ENCODE assay signal across 25 cellular contexts in genomic region chr5:7827602-7828001, GRCh38. TPM values are rescaled to one million over a fixed set of nuclear protein-coding genes. Genes with fewer than 3 reads are reported as not detected.
A peak's percentile ranks its signal among the peaks of the same experiment; 100 is the strongest.
DNase-seq lines count a peak whose midpoint lies in the region; ATAC-seq, FAIRE-seq and TF ChIP-seq lines count a peak whose summit lies in the region.
"Had no signal": no experiment of that assay in that cellular context is flagged by ENCODE, and none has a peak within 500 bp of the region (broad histone marks: within the 10 kb centered on the region; RNA-seq: fewer than 3 reads in every experiment).

No MANE protein-coding gene starts in this region.

- TF ChIP-seq POLR2A in H54 (IDR thresholded peaks at IDR 0.05; ENCODE audit: low read depth, low read length), result no peak

- no peak for FAIRE-seq in H54 (lab: Jason Lieb, UNC)
- FAIRE-seq: endometrium had no signal

- H3K4me3 ChIP-seq in epithelial cell of proximal tubule (ENCODE audit: low read depth, low read length), result no peak overlapping the region
- H3K4me3 ChIP-seq: ascending aorta, lung, SK-N-MC, upper lobe of right lung had no signal

- DNase-seq in G401 (ENCODE audit: low spot score) (peak; percentile 13), epithelial cell of proximal tubule (ENCODE audit: low read depth) (no peak), superior temporal gyrus (ENCODE audit: extremely low spot score) (peak; percentile 65), H54 (ENCODE audit: insufficient read length, low spot score) (no peak), NCI-H345 treated with DMSO at 0.1 percent for 48 hours (lab: John Stamatoyannopoulos, UW; ENCODE audit: unreplicated experiment) (no peak)
- DNase-seq in activated T-cell treated with anti-CD3 and anti-CD28 coated beads, Interleukin-2, amount 50 U/mL, for 48 hours, result no peak
- DNase-seq: activated CD4-positive, CD25-positive, alpha-beta regulatory T cell; activated CD8-positive, alpha-beta T cell treated with anti-CD3 and anti-CD28 coated beads for 36 hours; activated naive CD4-positive, alpha-beta T cell treated with anti-CD3 and anti-CD28 coated beads, Interleukin-2, amount 50 U/mL, for 16 hours; activated T-cell treated with anti-CD3 and anti-CD28 coated beads, Interleukin-2, amount 50 U/mL, for 4 hours; cortex of kidney; foreskin melanocyte; islet precursor cell; NCI-H1694 treated with DMSO at 0.1 percent for 48 hours; NCI-H2227 treated with DMSO at 0.1 percent for 48 hours had no signal

- ATAC-seq in SK-N-SH treated with all-trans-retinoic acid at 6 μM for 48 hours (peak; percentile 80), HG03439 (IDR thresholded peaks at IDR 0.05; ENCODE audit: unreplicated experiment) (no peak)
- ATAC-seq: activated CD8-positive, alpha-beta T cell treated with anti-CD3 and anti-CD28 coated beads for 36 hours; activated T-cell treated with anti-CD3 and anti-CD28 coated beads, Interleukin-2, amount 50 U/mL, for 4 hours; Panc1 had no signal

- in situ Hi-C loops in G401 (cut with HindIII; ENCODE audit: low sequenced_read_pairs), result no loop called here

- peak; percentile 20 for TF ChIP-seq CTCF in epithelial cell of proximal tubule (conservative IDR thresholded peaks at IDR 0.05; ENCODE audit: low read depth, low read length)

TF ChIP-seq in SK-N-SH treated with all-trans-retinoic acid at 6 μM for 48 hours, 23 proteins besides CTCF, POLR2A, EP300 and RAD21:
- TF ChIP-seq RARB (CRISPR knock-in tag; IDR thresholded peaks at IDR 0.05), result no peak

RNA-seq across cellular contexts. Expression of gene CFAP90, which starts 23.3 kb away (rescaled TPM):
- total RNA-seq in G401 (2014; rRNA removed; shearing (Covaris generic)), result 0.25 TPM in 1 of 2 replicates, not detected in the other
- 1.2 TPM in 1 of 2 replicates, not detected in the other for total RNA-seq in epithelial cell of proximal tubule
- total RNA-seq: activated CD8-positive, alpha-beta T cell treated with anti-CD3 and anti-CD28 coated beads for 36 hours; activated T-cell treated with anti-CD3 and anti-CD28 coated beads, Interleukin-2, amount 50 U/mL, for 4 hours; ascending aorta; HT-29; myocyte had no signal

RNA-seq across cellular contexts. Expression of gene FASTKD3, which starts 41.2 kb away (rescaled TPM):
- 14.1 and 25.5 TPM in 2 replicates for total RNA-seq in G401 (2014; rRNA removed; shearing (Covaris generic))
- total RNA-seq in epithelial cell of proximal tubule, result 8.4 and 17.9 TPM in 2 replicates
- total RNA-seq: ascending aorta had no signal

RNA-seq across cellular contexts. Expression of gene MTRR, which starts 41.3 kb away (rescaled TPM):
- 22.9 and 32.2 TPM in 2 replicates for total RNA-seq in G401 (2014; rRNA removed; shearing (Covaris generic))
- 20.0 and 39.9 TPM in 2 replicates for total RNA-seq in epithelial cell of proximal tubule

Comparison
In these comparisons a context has a peak if more than half of its experiments do, and no peak if none do; other contexts are left out.
1. DNase-seq: peak in G401 (single experiment) and superior temporal gyrus (single experiment); none in epithelial cell of proximal tubule (single experiment), H54 (single experiment), NCI-H345 treated with DMSO at 0.1 percent for 48 hours (single experiment) and activated T-cell treated with anti-CD3 and anti-CD28 coated beads, Interleukin-2, amount 50 U/mL, for 48 hours (0 of 2).